18 cellular contexts compared by ENCODE assay signal in the genomic region with DNA sequence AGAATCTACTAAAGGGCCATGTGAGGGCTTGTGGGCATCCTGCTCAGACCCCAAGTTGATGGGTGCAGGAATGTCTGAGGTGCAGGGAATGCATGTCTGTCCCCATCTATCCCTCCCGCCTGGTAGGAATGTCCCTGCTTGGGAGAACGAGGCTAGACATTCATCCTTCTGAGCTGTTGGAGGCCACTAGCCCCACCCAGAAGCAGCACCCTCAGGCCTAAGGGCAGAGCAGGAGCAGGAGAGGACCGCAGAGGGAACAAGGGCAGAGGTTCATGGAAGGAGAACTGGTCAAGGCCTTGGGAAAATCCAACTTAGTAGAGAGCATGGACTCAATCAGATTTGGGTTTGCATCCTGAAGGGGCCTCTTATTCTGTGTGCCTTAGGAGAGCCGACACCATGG. TPM values are rescaled to one million over a fixed set of nuclear protein-coding genes. Genes with fewer than 3 reads are reported as not detected.
DNase-seq lines count a peak whose midpoint lies in the region; ATAC-seq and TF ChIP-seq lines count a peak whose summit lies in the region.
"Had no signal": no experiment of that assay in that cellular context is flagged by ENCODE, and none has a peak within 500 bp of the region (broad histone marks: within the 10 kb centered on the region; RNA-seq: fewer than 3 reads in every experiment).

No MANE protein-coding gene starts in this region.

- no peak overlapping the region for H3K4me3 Mint-ChIP-seq in osteocyte (ENCODE audit: unreplicated experiment)
- H3K4me3 Mint-ChIP-seq: CD14-positive monocyte; CD8-positive, alpha-beta T cell; HFFc6 had no signal

- peaks cover 12% of the 10 kb centered on the region for H3K27me3 Mint-ChIP-seq in osteocyte (ENCODE audit: unreplicated experiment)

- H3K4me1 Mint-ChIP-seq in osteocyte (ENCODE audit: unreplicated experiment) = no peaks in the 10 kb centered on the region

- no peaks in the 10 kb centered on the region for H3K36me3 Mint-ChIP-seq in osteocyte (ENCODE audit: unreplicated experiment)
- H3K36me3 Mint-ChIP-seq: CD14-positive monocyte; CD8-positive, alpha-beta T cell had no signal

- DNase-seq in activated CD8-positive, alpha-beta memory T cell treated with anti-CD3 and anti-CD28 coated beads for 24 hours = peak; percentile 38
- DNase-seq in activated CD8-positive, alpha-beta memory T cell treated with anti-CD3 and anti-CD28 coated beads, Interleukin-2, amount 50 U/mL, for 48 hours = no peak
- DNase-seq in GM20000 (ENCODE audit: low spot score) (peak; percentile 11), left lobe of liver (ENCODE audit: low spot score) (peak; percentile 27), osteocyte (ENCODE audit: extremely low spot score, unreplicated experiment) (peak; percentile 48), mucosa of gallbladder (ENCODE audit: low spot score) (no peak), hippocampal formation (lab: John Stamatoyannopoulos, UW) (no peak)
- DNase-seq: COR-L47, DMS153, DMS79 treated with DMSO at 0.1 percent for 48 hours, EL, HCEC 1CT, HFFc6 had no signal

- TF ChIP-seq CTCF in GM20000 (IDR thresholded peaks at IDR 0.05; ENCODE audit: extremely low read depth, missing control alignments) (no peak), osteocyte (IDR thresholded peaks at IDR 0.05) (no peak)

- H3K27ac Mint-ChIP-seq in osteocyte (ENCODE audit: unreplicated experiment) = no peak overlapping the region
- H3K27ac Mint-ChIP-seq: CD14-positive monocyte; CD8-positive, alpha-beta T cell; HFFc6 had no signal

- no peaks in the 10 kb centered on the region for H3K9me3 Mint-ChIP-seq in osteocyte (ENCODE audit: unreplicated experiment)
- H3K9me3 Mint-ChIP-seq: CD14-positive monocyte; CD8-positive, alpha-beta T cell; HFFc6 had no signal

- ATAC-seq in left lobe of liver (no peak), GM21717 (IDR thresholded peaks at IDR 0.05; ENCODE audit: unreplicated experiment) (no peak)
- ATAC-seq: CD8-positive, alpha-beta T cell had no signal

RNA-seq across cellular contexts. Expression of a gene that starts 22.1 kb away (rescaled TPM):
- total RNA-seq in left lobe of liver (not detected), osteocyte (not detected in 2 replicates), mucosa of gallbladder (not detected)
- total RNA-seq: A673; CD8-positive, alpha-beta T cell; H1; HFFc6 had no signal

Comparison
In these comparisons a context has a peak if more than half of its experiments do, and no peak if none do; other contexts are left out.
1. DNase-seq: peak in activated CD8-positive, alpha-beta memory T cell treated with anti-CD3 and anti-CD28 coated beads for 24 hours (single experiment), GM20000 (single experiment), left lobe of liver (single experiment) and osteocyte (single experiment); none in activated CD8-positive, alpha-beta memory T cell treated with anti-CD3 and anti-CD28 coated beads, Interleukin-2, amount 50 U/mL, for 48 hours (single experiment), mucosa of gallbladder (single experiment) and hippocampal formation (0 of 2).